1 cellular context compared by ENCODE assay signal in the genomic region with DNA sequence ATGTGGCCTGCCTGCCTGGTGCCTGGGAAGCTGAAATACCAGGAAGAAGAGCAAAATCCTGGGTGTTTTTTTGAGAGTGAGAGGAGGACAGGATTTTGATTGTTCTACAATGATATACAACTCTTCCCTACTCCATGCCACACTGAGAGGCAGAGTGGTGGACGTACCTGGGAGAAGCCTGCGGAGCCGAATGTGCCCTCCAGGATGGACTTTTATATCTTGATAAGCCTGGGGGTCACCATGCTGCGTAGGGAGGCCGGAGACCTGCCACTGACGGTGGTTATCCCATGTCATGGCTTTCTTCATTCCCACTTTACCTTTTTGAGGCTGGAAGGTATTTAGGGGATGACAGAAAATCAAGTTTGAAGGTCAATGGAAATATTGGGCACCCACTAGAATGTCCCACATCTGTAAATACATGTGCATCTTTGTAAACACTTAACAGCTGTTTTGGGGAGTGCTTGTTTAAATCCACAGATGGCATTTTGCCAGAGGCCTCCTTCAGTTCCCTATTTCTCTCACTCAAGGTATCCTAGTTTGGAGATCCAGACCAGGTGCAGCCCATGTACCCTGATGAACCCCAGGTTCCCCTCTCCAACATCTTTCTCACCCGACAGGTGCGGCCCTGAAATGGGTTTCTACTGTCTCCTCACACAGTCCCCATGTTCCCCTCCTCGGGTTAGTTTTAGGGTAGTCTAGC.
TF ChIP-seq lines count a peak whose summit lies in the region.

No MANE protein-coding gene starts in this region.

TF ChIP-seq in GM12878, 131 proteins besides CTCF, POLR2A, EP300 and RAD21:
- TF ChIP-seq SPI1 (IDR thresholded peaks at IDR 0.05; ENCODE audit: borderline replicate concordance, insufficient read depth, low read depth, low read length) (0 out of 2 replicates have a peak, but pooled peaks have one; percentile 2), PKNOX1 (IDR thresholded peaks at IDR 0.05) (no peak)
